In the genomic region with DNA sequence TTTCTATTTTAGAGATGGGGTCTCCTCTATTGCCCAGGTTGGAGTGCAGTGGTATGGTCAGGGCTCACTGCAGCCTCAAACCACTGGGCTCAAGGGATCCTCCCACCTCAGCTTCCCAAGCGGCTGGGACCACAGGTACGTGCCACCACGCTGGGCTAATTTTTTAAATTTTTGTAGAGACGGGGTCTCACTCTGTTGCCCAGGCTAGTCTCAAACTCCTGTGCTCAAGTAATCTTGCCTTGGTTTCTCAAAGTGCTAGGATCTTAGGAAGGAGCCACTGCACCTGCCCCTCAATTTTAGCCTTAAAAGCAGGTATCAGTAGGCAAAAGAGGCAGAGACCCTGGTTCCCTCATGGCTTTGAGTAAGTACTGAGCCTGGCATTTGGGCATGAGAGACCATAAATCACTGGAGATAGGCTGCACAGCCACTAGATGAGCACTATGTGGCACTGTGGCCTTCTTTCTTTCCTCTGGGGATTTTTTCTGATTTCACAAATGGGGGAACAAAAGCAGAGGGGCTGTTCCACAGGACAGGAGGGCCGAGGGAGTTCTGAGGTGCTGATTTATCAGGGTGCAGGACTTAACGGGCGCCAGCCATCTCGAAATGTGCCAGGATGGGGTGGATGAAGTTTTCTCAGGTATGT, we compare ENCODE assay signal across 8 cellular contexts.
DNase-seq lines count a peak whose midpoint lies in the region; ATAC-seq and TF ChIP-seq lines count a peak whose summit lies in the region.

No MANE protein-coding gene starts in this region.

- in situ Hi-C loops in GM13977 (cut with MboI; ENCODE audit: low pct_unique_long_range_greater_than_20kb, low sequenced_read_pairs, unreplicated experiment): no loop called here
- in situ Hi-C loops in astrocyte of the cerebellum (cut with HindIII; ENCODE audit: low sequenced_read_pairs): loop anchor here (10.0 kb wide), 1 partner anchor 96 kb away; a partner anchor contains a TSS

- H3K4me3 ChIP-seq in astrocyte of the cerebellum (ENCODE audit: low read depth, low read length): no peak overlapping the region

- TF ChIP-seq CTCF in GM13977 (IDR thresholded peaks at IDR 0.05; ENCODE audit: extremely low read depth, insufficient read depth, missing control alignments) (peak; percentile 79), astrocyte of the cerebellum (IDR thresholded peaks at IDR 0.05; ENCODE audit: low read depth, low read length, missing control alignments) (peak; percentile 78)

- DNase-seq in CD1c-positive myeloid dendritic cell (ENCODE audit: extremely low spot score) (peak; percentile 56), GM13977 (ENCODE audit: low spot score) (peak; percentile 74), NCI-H345 (lab: John Stamatoyannopoulos, UW) (peak; percentile 8), astrocyte of the cerebellum (ENCODE audit: low read depth) (no peak), iPS-NIHi7 (ENCODE audit: extremely low spot score) (peak; percentile 74), superior temporal gyrus (ENCODE audit: extremely low spot score) (peak; percentile 59), cortex of kidney (lab: John Stamatoyannopoulos, UW) (no peak)

- no peak for ATAC-seq in HG02884 (IDR thresholded peaks at IDR 0.05; ENCODE audit: unreplicated experiment)

Comparison
In these comparisons a context has a peak if more than half of its experiments do, and no peak if none do; other contexts are left out.
1. DNase-seq: peak in CD1c-positive myeloid dendritic cell (single experiment), GM13977 (single experiment), NCI-H345 (single experiment), iPS-NIHi7 (single experiment) and superior temporal gyrus (single experiment); none in astrocyte of the cerebellum (single experiment) and cortex of kidney (single experiment).